In the genomic region with DNA sequence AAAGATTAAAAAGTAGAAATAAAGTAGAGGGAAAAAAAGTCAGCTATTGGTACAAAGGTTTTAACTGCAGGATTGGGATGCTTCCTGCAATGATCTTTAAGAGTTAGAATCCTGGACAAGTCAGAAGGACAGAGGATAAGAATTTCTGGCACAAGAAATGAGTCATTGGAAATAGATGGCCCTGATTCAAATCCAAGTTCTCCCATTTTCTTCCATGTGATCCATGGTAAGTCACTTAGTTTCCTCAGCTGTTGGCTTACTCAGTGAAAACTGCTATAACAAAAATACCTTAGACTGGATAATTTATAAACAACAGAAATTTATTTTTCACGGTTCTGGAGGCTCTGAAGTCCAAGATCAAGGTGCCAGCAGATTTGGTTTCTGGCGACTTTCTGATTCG, we compare ENCODE assay signal across 25 cellular contexts.
"Had no signal": no experiment of that assay in that cellular context is flagged by ENCODE, and none has a peak within 500 bp of the region (broad histone marks: within the 10 kb centered on the region; RNA-seq: fewer than 3 reads in every experiment).

No MANE protein-coding gene starts in this region.

- H3K27me3 ChIP-seq: left lung, neural progenitor cell, right atrium auricular region, spleen, testis, tibial artery had no signal

- H3K9me3 ChIP-seq: heart right ventricle, left lung, right atrium auricular region, spleen, testis, tibial artery had no signal

- H3K4me3 ChIP-seq: heart right ventricle, left lung, neural progenitor cell, right atrium auricular region, skin epidermis, spleen, testis, tibial artery had no signal

- H3K36me3 ChIP-seq: heart right ventricle, left lung, neural progenitor cell, right atrium auricular region, spleen, tibial artery had no signal

- H3K4me1 Mint-ChIP-seq: stimulated activated memory B cell treated with anti-CD40 and anti-IgM and Interleukin-4, amounts not matched to agents 10 μg/mL and 1 μg/mL and 100 μg/mL, for 72 hours had no signal

- H3K27me3 Mint-ChIP-seq: progenitor cell of endocrine pancreas, type B pancreatic cell had no signal

- H3K4me3 Mint-ChIP-seq: naive thymus-derived CD4-positive, alpha-beta T cell; nephron; neural progenitor cell; stimulated activated memory B cell treated with anti-CD40 and anti-IgM and Interleukin-4, amounts not matched to agents 10 μg/mL and 1 μg/mL and 100 μg/mL, for 72 hours; type B pancreatic cell had no signal

- H3K4me2 ChIP-seq: neural progenitor cell had no signal

- ATAC-seq: heart right ventricle; left cardiac atrium; left lung; naive thymus-derived CD4-positive, alpha-beta T cell; sciatic nerve; stimulated activated memory B cell treated with anti-CD40 and anti-IgM and Interleukin-4, amounts not matched to agents 10 μg/mL and 1 μg/mL and 100 μg/mL, for 72 hours; stimulated activated naive CD8-positive, alpha-beta T cell treated with anti-CD3 and anti-CD28 coated beads, Interleukin-15, Interleukin-2, amounts not matched to agents 100 U/mL and 50 U/mL, for 24 hours had no signal

- H3K9me3 Mint-ChIP-seq: naive thymus-derived CD4-positive, alpha-beta T cell; nephron; stimulated activated memory B cell treated with anti-CD40 and anti-IgM and Interleukin-4, amounts not matched to agents 10 μg/mL and 1 μg/mL and 100 μg/mL, for 72 hours; type B pancreatic cell had no signal

- H3K36me3 Mint-ChIP-seq: naive thymus-derived CD4-positive, alpha-beta T cell; neural progenitor cell; stimulated activated memory B cell treated with anti-CD40 and anti-IgM and Interleukin-4, amounts not matched to agents 10 μg/mL and 1 μg/mL and 100 μg/mL, for 72 hours; type B pancreatic cell had no signal

- DNase-seq: cortex of kidney; foreskin melanocyte; glutamatergic neuron; heart right ventricle; hippocampal formation; left cardiac atrium; left lung; mesendoderm; midbrain; naive thymus-derived CD4-positive, alpha-beta T cell; spleen; stimulated activated CD4-positive, alpha-beta T cell treated with anti-CD3 and anti-CD28 coated beads, Interleukin-4, amount 100 ng/mL, for 4 hours; stimulated activated naive CD8-positive, alpha-beta T cell treated with anti-CD3 and anti-CD28 coated beads, Interleukin-15, Interleukin-2, amounts not matched to agents 100 U/mL and 50 U/mL, for 24 hours; substantia nigra; testis; tibial artery had no signal

- H3K4me1 ChIP-seq: left lung, parathyroid adenoma, spleen, testis, tibial artery had no signal

- H3K27ac Mint-ChIP-seq: nephron; neural progenitor cell; progenitor cell of endocrine pancreas; stimulated activated memory B cell treated with anti-CD40 and anti-IgM and Interleukin-4, amounts not matched to agents 10 μg/mL and 1 μg/mL and 100 μg/mL, for 72 hours; type B pancreatic cell had no signal

- H3K9ac ChIP-seq: neural progenitor cell, parathyroid adenoma had no signal
